ENCODE assay signal across 30 cellular contexts in the genomic region with DNA sequence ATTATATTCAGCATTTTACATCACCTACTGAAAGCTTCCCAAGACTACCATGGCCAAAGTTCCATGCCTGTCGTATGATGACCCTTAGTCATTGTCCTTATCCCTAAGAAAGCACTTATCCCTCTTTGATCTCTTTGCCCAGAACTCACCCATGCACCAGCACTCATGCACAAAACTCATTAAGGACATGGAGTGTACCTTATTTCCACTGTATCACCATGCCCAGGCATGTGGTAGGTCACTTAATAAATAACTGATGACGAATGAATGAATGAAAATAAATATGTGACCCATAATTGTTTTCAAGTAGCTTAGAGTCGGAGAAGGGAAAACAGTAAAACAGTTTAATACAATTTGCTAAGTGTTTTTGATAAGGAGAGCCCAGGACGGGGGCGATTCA.
"Had no signal": no experiment of that assay in that cellular context is flagged by ENCODE, and none has a peak within 500 bp of the region (broad histone marks: within the 10 kb centered on the region; RNA-seq: fewer than 3 reads in every experiment).

No MANE protein-coding gene starts in this region.

- H3K9me3 Mint-ChIP-seq: endodermal cell; immature natural killer cell; mesothelial cell of epicardium; naive B cell; natural killer cell treated with Interleukin-12 subunit alpha and Interleukin-12 subunit beta and Interleukin-15 and Interleukin-18, amount 100 ng/mL, for 72 hours; neural crest cell; stimulated activated effector memory CD8-positive, alpha-beta T cell treated with anti-CD3 and anti-CD28 coated beads, Interleukin-12 subunit alpha, Interleukin-12 subunit beta, amount 100 ng/mL, for 72 hours; type B pancreatic cell had no signal

- H3K27ac ChIP-seq: dorsolateral prefrontal cortex, epithelial cell of prostate, esophagus muscularis mucosa, parathyroid adenoma, right atrium auricular region, stomach, tibial artery had no signal

- H3K27ac Mint-ChIP-seq: endodermal cell, mesothelial cell of epicardium, naive B cell, progenitor cell of endocrine pancreas, type B pancreatic cell had no signal

- H3K36me3 Mint-ChIP-seq: mesothelial cell of epicardium, naive B cell, type B pancreatic cell had no signal

- H3K4me1 Mint-ChIP-seq: naive B cell, neural crest cell had no signal

- H3K27me3 Mint-ChIP-seq: naive B cell; natural killer cell treated with Interleukin-12 subunit alpha and Interleukin-12 subunit beta and Interleukin-15 and Interleukin-18, amount 100 ng/mL, for 72 hours; progenitor cell of endocrine pancreas; type B pancreatic cell had no signal

- H3K4me3 Mint-ChIP-seq: endodermal cell; immature natural killer cell; mesothelial cell of epicardium; naive B cell; natural killer cell treated with Interleukin-12 subunit alpha and Interleukin-12 subunit beta and Interleukin-15 and Interleukin-18, amount 100 ng/mL, for 72 hours; neural crest cell; stimulated activated effector memory CD8-positive, alpha-beta T cell treated with anti-CD3 and anti-CD28 coated beads, Interleukin-12 subunit alpha, Interleukin-12 subunit beta, amount 100 ng/mL, for 72 hours; type B pancreatic cell had no signal

- H3K36me3 ChIP-seq: esophagus muscularis mucosa, right atrium auricular region, stomach, tibial artery had no signal

- H3K9me3 ChIP-seq: esophagus muscularis mucosa, mucosa of descending colon, right atrium auricular region, stomach, tibial artery had no signal

- ATAC-seq: foreskin keratinocyte; mucosa of descending colon; natural killer cell treated with Interleukin-12 subunit alpha and Interleukin-12 subunit beta and Interleukin-15 and Interleukin-18, amount 100 ng/mL, for 72 hours; sciatic nerve; stimulated activated effector memory CD8-positive, alpha-beta T cell treated with anti-CD3 and anti-CD28 coated beads, Interleukin-12 subunit alpha, Interleukin-12 subunit beta, amount 100 ng/mL, for 72 hours had no signal

- H3K4me1 ChIP-seq: esophagus muscularis mucosa, parathyroid adenoma, stomach had no signal

- H3K4me3 ChIP-seq: dorsolateral prefrontal cortex, esophagus muscularis mucosa, mucosa of descending colon, right atrium auricular region, smooth muscle cell, stomach, tibial artery had no signal

- DNase-seq: dorsolateral prefrontal cortex; effector CD8-positive, alpha-beta T cell; endodermal cell; foreskin keratinocyte; glutamatergic neuron; hypothalamus; immature natural killer cell; islet precursor cell; kidney glomerular epithelial cell; mesenchymal stem cell; mucosa of descending colon; naive B cell; stimulated activated CD4-positive, alpha-beta T cell treated with anti-CD3 and anti-CD28 coated beads, Interleukin-12 subunit alpha, Interleukin-12 subunit beta, amount 100 ng/mL, for 4 hours; stimulated activated CD4-positive, alpha-beta T cell treated with anti-CD3 and anti-CD28 coated beads, Interleukin-1b, Interleukin-23, amount 100 ng/mL, for 48 hours; stimulated activated CD4-positive, alpha-beta T cell treated with anti-CD3 and anti-CD28 coated beads, Interleukin-4, amount 100 ng/mL, for 24 hours; stimulated activated naive CD4-positive, alpha-beta T cell treated with Interleukin-2 at 50 U/mL for 16 hours; stomach; tibial artery had no signal

- H3K27me3 ChIP-seq: dorsolateral prefrontal cortex, esophagus muscularis mucosa, foreskin keratinocyte, right atrium auricular region, stomach, tibial artery had no signal
